Comparison of ENCODE assay signal across 13 cellular contexts in the genomic region with DNA sequence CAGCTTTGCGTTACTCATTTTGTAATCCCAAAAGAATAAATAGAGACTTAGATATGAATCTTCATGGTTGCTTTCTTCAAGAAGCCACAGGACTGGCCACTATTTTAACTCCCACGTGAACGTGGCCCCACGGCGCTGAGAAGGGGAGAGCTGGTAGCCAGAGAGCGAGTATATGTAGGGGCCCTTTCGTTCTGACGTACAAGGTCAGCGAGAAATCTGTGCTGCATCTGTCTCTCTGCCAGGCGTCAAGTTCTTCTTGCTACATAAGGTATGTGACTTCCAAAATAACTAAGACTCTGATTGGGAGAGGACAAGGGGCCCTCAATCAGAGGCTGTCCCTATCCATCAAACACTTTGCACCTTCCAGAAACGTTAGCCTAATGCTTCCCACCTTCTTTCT.
DNase-seq lines count a peak whose midpoint lies in the region; ATAC-seq and TF ChIP-seq lines count a peak whose summit lies in the region.
"Had no signal": no experiment of that assay in that cellular context is flagged by ENCODE, and none has a peak within 500 bp of the region (broad histone marks: within the 10 kb centered on the region; RNA-seq: fewer than 3 reads in every experiment).

No MANE protein-coding gene starts in this region.

- in situ Hi-C loops in gastrocnemius medialis (cut with MboI; ENCODE audit: low sequenced_read_pairs in 4 of 4): no loop called here

- H3K36me3 ChIP-seq in cardiac muscle cell: peaks cover 94% of the 10 kb centered on the region
- peaks cover 14 to 100% of the 10 kb centered on the region in 2 donors for H3K36me3 ChIP-seq in gastrocnemius medialis

- peaks cover 64% of the 10 kb centered on the region for H3K4me1 ChIP-seq in cardiac muscle cell (ENCODE audit: low read depth)
- peaks cover 45 to 68% of the 10 kb centered on the region in 2 donors for H3K4me1 ChIP-seq in gastrocnemius medialis

- TF ChIP-seq CTCF in cardiac muscle cell (IDR thresholded peaks at IDR 0.05; ENCODE audit: low read depth, low read length): no peak
- TF ChIP-seq CTCF in gastrocnemius medialis (IDR thresholded peaks at IDR 0.05 in 4 of 5, conservative IDR thresholded peaks at IDR 0.05 in 1 of 5): no peak

- H3K27me3 ChIP-seq in cardiac muscle cell (no peaks in the 10 kb centered on the region), gastrocnemius medialis (no peaks in the 10 kb centered on the region)

- no peaks in the 10 kb centered on the region for H3K9me3 ChIP-seq in cardiac muscle cell (ENCODE audit: low read depth)
- no peaks in the 10 kb centered on the region for H3K9me3 ChIP-seq in gastrocnemius medialis

- H3K27ac ChIP-seq in cardiac muscle cell: peak overlapping the region; percentile 97
- H3K27ac ChIP-seq in gastrocnemius medialis: peak overlapping the region; percentile 4 to 60 (median 34)

- DNase-seq in amniotic epithelial cell (ENCODE audit: low read depth): peak; percentile 1
- peak in 1 of 2 donors; percentile 79 for DNase-seq in cardiac muscle cell (ENCODE audit: low read depth in 1 of 2, low spot score in 1 of 2)
- peak; percentile 64 for DNase-seq in left ventricle myocardium superior
- peak; percentile 4 to 73 for DNase-seq in gastrocnemius medialis
- DNase-seq: C1 segment of cervical spinal cord; Calu3; CD4-positive, alpha-beta T cell; DMS 273 treated with DMSO at 0.1 percent for 48 hours; GOT3; H9 had no signal

- H3K4me3 ChIP-seq in cardiac muscle cell (peak overlapping the region; percentile 57), gastrocnemius medialis (no peak overlapping the region)

- ATAC-seq in left ventricle myocardium superior (peak; percentile 81), gastrocnemius medialis (peak; percentile 51 to 71), HG03342 (IDR thresholded peaks at IDR 0.05; ENCODE audit: unreplicated experiment) (no peak), GM18511 (IDR thresholded peaks at IDR 0.05; ENCODE audit: unreplicated experiment) (no peak), GM18861 (IDR thresholded peaks at IDR 0.05; ENCODE audit: unreplicated experiment) (no peak)

- intact Hi-C loops in left ventricle myocardium superior (cut with micrococcal nuclease): no loop called here
- intact Hi-C loops in gastrocnemius medialis (cut with DNase I; ENCODE audit: low total_unique reads): no loop called here

- TF ChIP-seq POLR2A in gastrocnemius medialis (IDR thresholded peaks at IDR 0.05): no peak

Comparison
In these comparisons a context has a peak if more than half of its experiments do, and no peak if none do; other contexts are left out.
1. ATAC-seq: peak in left ventricle myocardium superior (single experiment) and gastrocnemius medialis (2 of 2); none in HG03342 (single experiment), GM18511 (single experiment) and GM18861 (single experiment).